8 cellular contexts compared by ENCODE assay signal in the genomic region with DNA sequence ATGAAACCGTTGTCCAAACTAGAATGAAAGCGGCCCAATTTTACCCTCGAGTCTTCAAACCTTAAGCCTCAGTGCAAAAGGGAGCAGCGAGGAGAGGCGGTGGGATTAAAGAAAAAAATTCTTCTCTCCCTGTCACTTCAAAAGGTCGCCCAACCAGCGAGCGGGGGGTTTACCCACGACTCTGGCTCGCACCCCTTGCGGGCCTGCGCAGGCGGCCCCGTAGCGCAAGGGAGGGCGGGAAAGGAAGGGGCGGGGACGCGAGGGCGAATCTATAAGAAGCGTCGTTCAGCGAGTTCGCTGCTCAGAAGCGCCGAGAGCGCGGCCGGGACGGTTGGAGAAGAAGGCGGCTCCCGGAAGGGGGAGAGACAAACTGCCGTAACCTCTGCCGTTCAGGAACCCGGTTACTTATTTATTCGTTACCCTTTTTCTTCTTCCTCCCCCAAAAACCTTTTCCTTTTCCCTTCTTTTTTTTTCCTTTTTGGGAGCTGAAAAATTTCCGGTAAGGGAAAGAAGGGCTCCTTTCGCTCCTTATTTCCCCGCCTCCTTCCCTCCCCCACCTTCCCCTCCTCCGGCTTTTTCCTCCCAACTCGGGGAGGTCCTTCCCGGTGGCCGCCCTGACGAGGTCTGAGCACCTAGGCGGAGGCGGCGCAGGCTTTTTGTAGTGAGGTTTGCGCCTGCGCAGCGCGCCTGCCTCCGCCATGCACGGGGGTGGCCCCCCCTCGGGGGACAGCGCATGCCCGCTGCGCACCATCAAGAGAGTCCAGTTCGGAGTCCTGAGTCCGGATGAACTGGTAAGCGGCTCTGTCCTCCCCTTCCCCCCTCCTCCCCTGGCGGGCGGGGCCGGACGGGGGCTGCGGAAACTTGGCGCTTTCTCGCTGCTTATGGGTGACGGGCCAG. TPM values are rescaled to one million over a fixed set of nuclear protein-coding genes. Genes with fewer than 3 reads are reported as not detected.
A peak's percentile ranks its signal among the peaks of the same experiment; 100 is the strongest.
DNase-seq lines count a peak whose midpoint lies in the region; ATAC-seq and TF ChIP-seq lines count a peak whose summit lies in the region.

A gene (plus strand): TSS at position 300 of the 897 bp plus-strand sequence.

- peak; percentile 66 for ATAC-seq in RWPE2 (ENCODE audit: low read depth)
- peak; percentile 84 for ATAC-seq in natural killer cell treated with Interleukin-12 subunit alpha and Interleukin-12 subunit beta and Interleukin-15 and Interleukin-18, amount 100 ng/mL, for 72 hours
- ATAC-seq in stimulated activated naive CD8-positive, alpha-beta T cell treated with anti-CD3 and anti-CD28 coated beads, Interleukin-15, Interleukin-2, amounts not matched to agents 100 U/mL and 50 U/mL, for 24 hours, result peak; percentile 73

- peaks cover 55 to 64% of the 10 kb centered on the region in 2 donors for H3K4me1 Mint-ChIP-seq in natural killer cell treated with Interleukin-12 subunit alpha and Interleukin-12 subunit beta and Interleukin-15 and Interleukin-18, amount 100 ng/mL, for 72 hours (ENCODE audit: low read depth in 2 of 2)

- H3K4me3 Mint-ChIP-seq in natural killer cell treated with Interleukin-12 subunit alpha and Interleukin-12 subunit beta and Interleukin-15 and Interleukin-18, amount 100 ng/mL, for 72 hours, result peak within 1 kb of the TSS; percentile 91

- H3K4me3 ChIP-seq in RWPE2 (ENCODE audit: severe bottlenecking), result peak within 1 kb of the TSS; percentile 72

- no peaks in the 10 kb centered on the region for H3K27me3 Mint-ChIP-seq in natural killer cell treated with Interleukin-12 subunit alpha and Interleukin-12 subunit beta and Interleukin-15 and Interleukin-18, amount 100 ng/mL, for 72 hours

- H3K4me1 ChIP-seq in RWPE2 (ENCODE audit: insufficient read depth, poor library complexity, severe bottlenecking), result peaks cover 14% of the 10 kb centered on the region

- TF ChIP-seq CTCF in RWPE2 (IDR thresholded peaks at IDR 0.05; ENCODE audit: poor library complexity, severe bottlenecking), result no peak

- peaks cover 29% of the 10 kb centered on the region for H3K36me3 Mint-ChIP-seq in natural killer cell treated with Interleukin-12 subunit alpha and Interleukin-12 subunit beta and Interleukin-15 and Interleukin-18, amount 100 ng/mL, for 72 hours

- 0 out of 2 replicates have a peak, but pooled peaks cover 3% of the 10 kb centered on the region for H3K36me3 ChIP-seq in RWPE2 (ENCODE audit: low read depth)

- peak; percentile 98 for DNase-seq in EH (ENCODE audit: low read depth)
- peak; percentile 92 for DNase-seq in H4 (ENCODE audit: low spot score)
- DNase-seq in LoVo (ENCODE audit: low spot score), result peak; percentile 97
- DNase-seq in RWPE2 (ENCODE audit: low spot score), result peak; percentile 93
- peak; percentile 97 for DNase-seq in activated T-helper 9 cell treated with anti-CD3 and anti-CD28 coated beads, Interleukin-2, amount 50 U/mL, for 16 hours (ENCODE audit: low read depth)
- peak; percentile 98 for DNase-seq in fibroblast of peridontal ligament (ENCODE audit: extremely low read depth)
- DNase-seq in natural killer cell treated with Interleukin-12 subunit alpha and Interleukin-12 subunit beta and Interleukin-15 and Interleukin-18, amount 100 ng/mL, for 72 hours (ENCODE audit: low spot score), result peak; percentile 99
- peak; percentile 98 for DNase-seq in stimulated activated naive CD8-positive, alpha-beta T cell treated with anti-CD3 and anti-CD28 coated beads, Interleukin-15, Interleukin-2, amounts not matched to agents 100 U/mL and 50 U/mL, for 24 hours

- H3K27ac ChIP-seq in RWPE2 (ENCODE audit: poor library complexity, severe bottlenecking), result peak within 1 kb of the TSS; percentile 84

- no peaks in the 10 kb centered on the region for H3K9me3 ChIP-seq in RWPE2 (ENCODE audit: severe bottlenecking)

- no peaks in the 10 kb centered on the region for H3K27me3 ChIP-seq in RWPE2 (ENCODE audit: insufficient read depth, poor library complexity, severe bottlenecking)

- H3K27ac Mint-ChIP-seq in natural killer cell treated with Interleukin-12 subunit alpha and Interleukin-12 subunit beta and Interleukin-15 and Interleukin-18, amount 100 ng/mL, for 72 hours, result peak within 1 kb of the TSS; percentile 98

- H3K9me3 Mint-ChIP-seq in natural killer cell treated with Interleukin-12 subunit alpha and Interleukin-12 subunit beta and Interleukin-15 and Interleukin-18, amount 100 ng/mL, for 72 hours, result no peaks in the 10 kb centered on the region

RNA-seq across cellular contexts. Expression of the gene that starts here (rescaled TPM):
- 9.9 and 11.3 TPM in 2 replicates for total RNA-seq in H4 (2014; rRNA removed; shearing (Covaris generic))
- total RNA-seq in natural killer cell treated with Interleukin-12 subunit alpha and Interleukin-12 subunit beta and Interleukin-15 and Interleukin-18, amount 100 ng/mL, for 72 hours, result 100 to 1,000 TPM; 212 to 283 TPM

Comparison
In these comparisons a context has a peak if more than half of its experiments do, and no peak if none do; other contexts are left out.
1. Peak in every context shown above with its lines: DNase-seq, ATAC-seq, H3K4me3 ChIP-seq and H3K27ac ChIP-seq.
2. RNA of the gene that starts here (total RNA-seq): 212 to 283 TPM in natural killer cell treated with Interleukin-12 subunit alpha and Interleukin-12 subunit beta and Interleukin-15 and Interleukin-18, amount 100 ng/mL, for 72 hours; 9.9 to 11.3 TPM in H4; every median in the first group is over 10 times any median in the second.